In genomic region chr2:118249531-118249930, GRCh38 we compare ENCODE assay signal across 10 cellular contexts.
A peak's percentile ranks its signal among the peaks of the same experiment; 100 is the strongest.
DNase-seq lines count a peak whose midpoint lies in the region; ATAC-seq and TF ChIP-seq lines count a peak whose summit lies in the region.
"Had no signal": no experiment of that assay in that cellular context is flagged by ENCODE, and none has a peak within 500 bp of the region (broad histone marks: within the 10 kb centered on the region; RNA-seq: fewer than 3 reads in every experiment).

No MANE protein-coding gene starts in this region.

- TF ChIP-seq CTCF in gastroesophageal sphincter (IDR thresholded peaks at IDR 0.05) = no peak

- no peak for ATAC-seq in activated CD8-positive, alpha-beta memory T cell treated with anti-CD3 and anti-CD28 coated beads, Interleukin-2, amount 10 ng/mL, durations not matched to agents 7 days and 5 days
- ATAC-seq in HG02763 (IDR thresholded peaks at IDR 0.05; ENCODE audit: unreplicated experiment) = peak; percentile 72
- peak; percentile 65 to 76 for ATAC-seq in stimulated activated naive B cell treated with anti-CD40 and anti-IgM and Interleukin-4, amounts not matched to agents 10 μg/mL and 1 μg/mL and 100 μg/mL, for 72 hours (replicated peaks)
- ATAC-seq in gastroesophageal sphincter = no peak

- CTCF ChIA-PET in activated CD8-positive, alpha-beta memory T cell treated with anti-CD3 and anti-CD28 coated beads, Interleukin-2, amount 10 ng/mL, durations not matched to agents 7 days and 5 days (lab: Charles Lee) = no interaction called here

- no peaks in the 10 kb centered on the region for H3K4me1 ChIP-seq in gastroesophageal sphincter

- TF ChIP-seq EP300 in gastroesophageal sphincter (IDR thresholded peaks at IDR 0.05) = no peak

- H3K27ac ChIP-seq in gastroesophageal sphincter = no peak overlapping the region
- H3K27ac ChIP-seq: WERI-Rb-1 had no signal

- WGBS in gastroesophageal sphincter (ENCODE audit: low coverage in 1 of 2), 2 donors = 58 to 61% methylated on average over 6 of the region's 6 CpGs

- no peaks in the 10 kb centered on the region for H3K27me3 ChIP-seq in gastroesophageal sphincter

- no peak overlapping the region for H3K4me3 Mint-ChIP-seq in activated CD8-positive, alpha-beta memory T cell treated with anti-CD3 and anti-CD28 coated beads, Interleukin-2, amount 10 ng/mL, durations not matched to agents 7 days and 5 days
- H3K4me3 Mint-ChIP-seq in stimulated activated naive B cell treated with anti-CD40 and anti-IgM and Interleukin-4, amounts not matched to agents 10 μg/mL and 1 μg/mL and 100 μg/mL, for 72 hours = no peak overlapping the region

- DNase-seq in activated CD8-positive, alpha-beta memory T cell treated with anti-CD3 and anti-CD28 coated beads, Interleukin-2, amount 50 U/mL, for 48 hours = peak; percentile 32
- no peak for DNase-seq in activated CD8-positive, alpha-beta memory T cell treated with anti-CD3 and anti-CD28 coated beads, Interleukin-2, amount 10 ng/mL, durations not matched to agents 7 days and 5 days
- peak; percentile 30 for DNase-seq in NOMO-1 treated with DMSO at 0.1 percent for 48 hours (lab: John Stamatoyannopoulos, UW; ENCODE audit: unreplicated experiment)
- DNase-seq in stimulated activated naive B cell treated with anti-CD40 and anti-IgM and Interleukin-4, amounts not matched to agents 10 μg/mL and 1 μg/mL and 100 μg/mL, for 72 hours = no peak
- DNase-seq in NCI-H2196 (lab: John Stamatoyannopoulos, UW; ENCODE audit: unreplicated experiment) = no peak
- DNase-seq in SHP77 (lab: John Stamatoyannopoulos, UW) = no peak
- DNase-seq: NCI-H2081 treated with DMSO at 0.1 percent for 48 hours, WERI-Rb-1 had no signal

- H3K4me1 Mint-ChIP-seq in activated CD8-positive, alpha-beta memory T cell treated with anti-CD3 and anti-CD28 coated beads, Interleukin-2, amount 10 ng/mL, durations not matched to agents 7 days and 5 days = peaks cover 1% of the 10 kb centered on the region
- peaks cover 2 to 5% of the 10 kb centered on the region in 2 donors for H3K4me1 Mint-ChIP-seq in stimulated activated naive B cell treated with anti-CD40 and anti-IgM and Interleukin-4, amounts not matched to agents 10 μg/mL and 1 μg/mL and 100 μg/mL, for 72 hours

- H3K27me3 Mint-ChIP-seq in activated CD8-positive, alpha-beta memory T cell treated with anti-CD3 and anti-CD28 coated beads, Interleukin-2, amount 10 ng/mL, durations not matched to agents 7 days and 5 days = peaks cover 13% of the 10 kb centered on the region
- H3K27me3 Mint-ChIP-seq in stimulated activated naive B cell treated with anti-CD40 and anti-IgM and Interleukin-4, amounts not matched to agents 10 μg/mL and 1 μg/mL and 100 μg/mL, for 72 hours = peaks cover 19 to 27% of the 10 kb centered on the region in 2 donors

- H3K36me3 Mint-ChIP-seq in activated CD8-positive, alpha-beta memory T cell treated with anti-CD3 and anti-CD28 coated beads, Interleukin-2, amount 10 ng/mL, durations not matched to agents 7 days and 5 days = no peaks in the 10 kb centered on the region
- no peaks in the 10 kb centered on the region for H3K36me3 Mint-ChIP-seq in stimulated activated naive B cell treated with anti-CD40 and anti-IgM and Interleukin-4, amounts not matched to agents 10 μg/mL and 1 μg/mL and 100 μg/mL, for 72 hours

- no peaks in the 10 kb centered on the region for H3K36me3 ChIP-seq in gastroesophageal sphincter
- H3K36me3 ChIP-seq: WERI-Rb-1 had no signal

- no peak overlapping the region for H3K27ac Mint-ChIP-seq in activated CD8-positive, alpha-beta memory T cell treated with anti-CD3 and anti-CD28 coated beads, Interleukin-2, amount 10 ng/mL, durations not matched to agents 7 days and 5 days
- H3K27ac Mint-ChIP-seq in stimulated activated naive B cell treated with anti-CD40 and anti-IgM and Interleukin-4, amounts not matched to agents 10 μg/mL and 1 μg/mL and 100 μg/mL, for 72 hours = no peak overlapping the region

- no peak for TF ChIP-seq POLR2A in gastroesophageal sphincter (IDR thresholded peaks at IDR 0.05)

- no peaks in the 10 kb centered on the region for H3K9me3 Mint-ChIP-seq in activated CD8-positive, alpha-beta memory T cell treated with anti-CD3 and anti-CD28 coated beads, Interleukin-2, amount 10 ng/mL, durations not matched to agents 7 days and 5 days (ENCODE audit: low read depth)
- no peaks in the 10 kb centered on the region for H3K9me3 Mint-ChIP-seq in stimulated activated naive B cell treated with anti-CD40 and anti-IgM and Interleukin-4, amounts not matched to agents 10 μg/mL and 1 μg/mL and 100 μg/mL, for 72 hours

- H3K4me3 ChIP-seq in gastroesophageal sphincter = no peak overlapping the region

- H3K9me3 ChIP-seq in gastroesophageal sphincter = no peaks in the 10 kb centered on the region

Comparison
In these comparisons a context has a peak if more than half of its experiments do, and no peak if none do; other contexts are left out.
1. DNase-seq: peak in activated CD8-positive, alpha-beta memory T cell treated with anti-CD3 and anti-CD28 coated beads, Interleukin-2, amount 50 U/mL, for 48 hours (single experiment) and NOMO-1 treated with DMSO at 0.1 percent for 48 hours (single experiment); none in activated CD8-positive, alpha-beta memory T cell treated with anti-CD3 and anti-CD28 coated beads, Interleukin-2, amount 10 ng/mL, durations not matched to agents 7 days and 5 days (single experiment), stimulated activated naive B cell treated with anti-CD40 and anti-IgM and Interleukin-4, amounts not matched to agents 10 μg/mL and 1 μg/mL and 100 μg/mL, for 72 hours (single experiment), NCI-H2196 (single experiment) and SHP77 (0 of 2).
2. ATAC-seq: peak in HG02763 (single experiment) and stimulated activated naive B cell treated with anti-CD40 and anti-IgM and Interleukin-4, amounts not matched to agents 10 μg/mL and 1 μg/mL and 100 μg/mL, for 72 hours (2 of 2); none in activated CD8-positive, alpha-beta memory T cell treated with anti-CD3 and anti-CD28 coated beads, Interleukin-2, amount 10 ng/mL, durations not matched to agents 7 days and 5 days (single experiment) and gastroesophageal sphincter (single experiment).